15 cellular contexts compared by ENCODE assay signal in the genomic region with DNA sequence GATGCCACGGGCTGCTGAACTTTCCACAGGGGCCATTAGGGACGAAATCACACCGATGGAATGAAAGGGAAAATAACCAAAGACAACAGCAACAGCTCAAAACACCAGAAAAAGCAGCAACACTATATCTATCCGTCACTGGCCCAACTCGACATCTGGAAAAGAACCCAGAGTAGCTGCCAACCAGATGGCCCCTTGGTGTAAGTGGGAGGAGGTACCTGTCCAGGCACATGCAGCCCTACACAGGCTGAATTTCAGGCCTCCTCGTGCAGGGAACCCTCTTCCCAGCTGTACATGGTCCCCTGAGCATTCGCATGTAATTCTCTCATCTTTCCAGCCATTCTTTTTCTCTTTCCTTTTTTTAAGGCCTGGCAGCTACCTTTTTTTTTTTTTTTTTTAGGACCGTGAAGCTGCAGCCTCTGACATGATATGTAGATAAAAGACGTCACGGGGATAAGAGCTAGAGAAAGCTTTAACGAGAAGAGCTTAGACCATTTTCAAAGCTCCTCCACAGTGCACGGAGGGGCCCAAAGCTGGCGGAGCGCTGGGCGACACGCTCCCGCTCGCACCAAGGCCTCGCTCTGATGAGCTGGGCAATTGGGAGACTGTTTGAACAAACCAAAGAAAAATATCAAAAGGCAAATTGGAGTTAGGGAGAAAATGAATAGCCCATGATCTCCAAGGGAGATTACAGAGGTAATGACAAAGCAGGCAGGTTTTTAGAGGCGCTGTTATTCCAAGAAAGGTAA.
DNase-seq lines count a peak whose midpoint lies in the region; ATAC-seq and TF ChIP-seq lines count a peak whose summit lies in the region.
"Had no signal": no experiment of that assay in that cellular context is flagged by ENCODE, and none has a peak within 500 bp of the region (broad histone marks: within the 10 kb centered on the region; RNA-seq: fewer than 3 reads in every experiment).

No MANE protein-coding gene starts in this region.

- H3K27me3 Mint-ChIP-seq in GM23338 (ENCODE audit: insufficient read depth, low read depth, poor library complexity) (peaks cover 3% of the 10 kb centered on the region), nephron progenitor cell (ENCODE audit: low read depth, poor library complexity) (peaks cover 2% of the 10 kb centered on the region), Calu3 (ENCODE audit: unreplicated experiment) (peaks cover 82% of the 10 kb centered on the region)

- H3K4me2 ChIP-seq in GM23338 (no peak overlapping the region), OCI-LY7 (ENCODE audit: low read length) (no peak overlapping the region)
- H3K4me2 ChIP-seq: KMS-11 had no signal

- H3K4me3 ChIP-seq in GM23338, result no peak overlapping the region
- no peak overlapping the region for H3K4me3 ChIP-seq in OCI-LY7 (ENCODE audit: low read depth, low read length, poor library complexity, severe bottlenecking)

- POLR2A ChIA-PET in OCI-LY7 (lab: Charles Lee), result interaction anchor here (0.6 kb wide), 1 partner anchor 453 kb away, joined by 3 read pairs; no protein-coding TSS in a partner anchor

- no peaks in the 10 kb centered on the region for H3K9me3 ChIP-seq in OCI-LY7 (ENCODE audit: low read length)

- BruUV-seq in OCI-LY7 (replicated peaks; lab: Mats Ljungman, UMichigan) (no TSS peak), Calu3 (replicated peaks; lab: Mats Ljungman, UMichigan) (no TSS peak)

- H3K9me2 ChIP-seq in GM23338 (ENCODE audit: insufficient read depth) (peaks cover 21% of the 10 kb centered on the region), OCI-LY7 (ENCODE audit: insufficient read depth, low read length) (no peaks in the 10 kb centered on the region)

- H4K20me1 ChIP-seq in GM23338 (replicated peaks; ENCODE audit: insufficient read depth) (no peaks in the 10 kb centered on the region), OCI-LY7 (ENCODE audit: insufficient read depth, low read length) (no peaks in the 10 kb centered on the region)

- H3K4me3 Mint-ChIP-seq in GM23338, result no peak overlapping the region
- H3K4me3 Mint-ChIP-seq in nephron progenitor cell, result no peak overlapping the region
- no peak overlapping the region for H3K4me3 Mint-ChIP-seq in Calu3 (ENCODE audit: low read depth, unreplicated experiment)
- H3K4me3 Mint-ChIP-seq: H9 had no signal

- H3K79me2 ChIP-seq in GM23338 (replicated peaks; ENCODE audit: insufficient read depth) (no peaks in the 10 kb centered on the region), OCI-LY7 (ENCODE audit: insufficient read depth, low read depth, low read length) (no peaks in the 10 kb centered on the region)

- H3K36me3 Mint-ChIP-seq in GM23338 (ENCODE audit: low read depth), result no peaks in the 10 kb centered on the region
- no peaks in the 10 kb centered on the region for H3K36me3 Mint-ChIP-seq in nephron progenitor cell (ENCODE audit: low read depth)
- no peaks in the 10 kb centered on the region for H3K36me3 Mint-ChIP-seq in Calu3 (ENCODE audit: insufficient read depth, unreplicated experiment)

- CTCF ChIA-PET in OCI-LY7 (lab: Charles Lee; ENCODE audit: unreplicated experiment), result interaction anchor here (1.9 kb wide), 1 partner anchor 17 kb away, joined by 6 read pairs; no protein-coding TSS in a partner anchor
- CTCF ChIA-PET in Calu3 (lab: Charles Lee), result interaction anchor here (0.6 to 0.7 kb wide), 4 partner anchors 16 to 670 kb away, joined by 4 to 8 read pairs (median 6); no protein-coding TSS in a partner anchor

- H3K4me1 ChIP-seq in GM23338 (ENCODE audit: insufficient read depth) (no peaks in the 10 kb centered on the region), OCI-LY7 (ENCODE audit: insufficient read depth, low read length, poor library complexity, severe bottlenecking) (no peaks in the 10 kb centered on the region)

- no peak for TF ChIP-seq CTCF in GM23338 (conservative IDR thresholded peaks at IDR 0.05; ENCODE audit: low read depth in 2 of 2)
- TF ChIP-seq CTCF in nephron progenitor cell (IDR thresholded peaks at IDR 0.05), result no peak
- no peak for TF ChIP-seq CTCF in OCI-LY7 (conservative IDR thresholded peaks at IDR 0.05; ENCODE audit: low read length)
- no peak for TF ChIP-seq CTCF in Calu3 (IDR thresholded peaks at IDR 0.05; ENCODE audit: unreplicated experiment)

- H3K36me3 ChIP-seq in GM23338 (ENCODE audit: insufficient read depth) (no peaks in the 10 kb centered on the region), OCI-LY7 (ENCODE audit: insufficient read depth, low read length) (no peaks in the 10 kb centered on the region)

- H3K27ac Mint-ChIP-seq in GM23338, result no peak overlapping the region
- peak overlapping the region; percentile 64 for H3K27ac Mint-ChIP-seq in nephron progenitor cell
- H3K27ac Mint-ChIP-seq in Calu3 (ENCODE audit: unreplicated experiment), result no peak overlapping the region

- no peaks in the 10 kb centered on the region for H3K4me1 Mint-ChIP-seq in GM23338
- peaks cover 18% of the 10 kb centered on the region for H3K4me1 Mint-ChIP-seq in nephron progenitor cell
- no peaks in the 10 kb centered on the region for H3K4me1 Mint-ChIP-seq in Calu3 (ENCODE audit: low read depth, unreplicated experiment)

- no peak for ATAC-seq in GM23338
- ATAC-seq in HG03139 (IDR thresholded peaks at IDR 0.05; ENCODE audit: unreplicated experiment), result no peak

- peak overlapping the region; percentile 52; the same call in 1 of the 2 replicates for H2AFZ ChIP-seq in GM23338
- H2AFZ ChIP-seq in OCI-LY7 (ENCODE audit: low read length), result no peak overlapping the region

- DNase-seq in DMS 273 (lab: John Stamatoyannopoulos, UW; ENCODE audit: unreplicated experiment), result peak; percentile 92
- DNase-seq in GM23338 (ENCODE audit: low spot score), result no peak
- DNase-seq in NCI-H524 treated with DMSO at 0.1 percent for 48 hours (lab: John Stamatoyannopoulos, UW), result peak; percentile 32
- DNase-seq in nephron progenitor cell, result no peak
- DNase-seq in OCI-LY7 (ENCODE audit: low spot score), result no peak
- no peak for DNase-seq in Calu3
- DNase-seq: ACHN, GDM1, H9, NCI-H1417, NCI-H2029 treated with DMSO at 0.1 percent for 48 hours, NCI-H226 had no signal

- H3K9me3 Mint-ChIP-seq in GM23338 (no peaks in the 10 kb centered on the region; the same call in 2 of the 3 replicates), nephron progenitor cell (peaks cover 7% of the 10 kb centered on the region), Calu3 (ENCODE audit: low read depth, unreplicated experiment) (no peaks in the 10 kb centered on the region)
- H3K9me3 Mint-ChIP-seq: H9 had no signal

- no peak overlapping the region for H3K27ac ChIP-seq in GM23338 (ENCODE audit: low read depth)
- no peak overlapping the region for H3K27ac ChIP-seq in OCI-LY7 (ENCODE audit: low read depth, low read length, poor library complexity, severe bottlenecking)
- H3K27ac ChIP-seq: C4-2B, KMS-11 had no signal

- H3K27me3 ChIP-seq in GM23338 (ENCODE audit: insufficient read depth), result no peaks in the 10 kb centered on the region

- H3F3A ChIP-seq in GM23338 (replicated peaks; ENCODE audit: low read depth), result no peaks in the 10 kb centered on the region

- intact Hi-C loops in OCI-LY7 (cut with micrococcal nuclease; ENCODE audit: unreplicated experiment) (no loop called here), Calu3 (cut with micrococcal nuclease; ENCODE audit: unreplicated experiment) (no loop called here)

TF ChIP-seq in GM23338, 12 proteins besides CTCF, POLR2A, EP300 and RAD21 (continues in another document):
- no peak for TF ChIP-seq EZH2phosphoT487 (IDR thresholded peaks at IDR 0.05; ENCODE audit: unreplicated experiment)
- TF ChIP-seq STAT1 (IDR thresholded peaks at IDR 0.05; ENCODE audit: unreplicated experiment), result no peak
- TF ChIP-seq ZNF114 (CRISPR knock-in tag; IDR thresholded peaks at IDR 0.05), result no peak
- no peak for TF ChIP-seq JUNB (IDR thresholded peaks at IDR 0.05; ENCODE audit: unreplicated experiment)

Comparison
In these comparisons a context has a peak if more than half of its experiments do, and no peak if none do; other contexts are left out.
1. DNase-seq: peak in DMS 273 (single experiment) and NCI-H524 treated with DMSO at 0.1 percent for 48 hours (single experiment); none in GM23338 (single experiment), nephron progenitor cell (single experiment), OCI-LY7 (single experiment) and Calu3 (single experiment).